1 cellular context compared by ENCODE assay signal in the genomic region with DNA sequence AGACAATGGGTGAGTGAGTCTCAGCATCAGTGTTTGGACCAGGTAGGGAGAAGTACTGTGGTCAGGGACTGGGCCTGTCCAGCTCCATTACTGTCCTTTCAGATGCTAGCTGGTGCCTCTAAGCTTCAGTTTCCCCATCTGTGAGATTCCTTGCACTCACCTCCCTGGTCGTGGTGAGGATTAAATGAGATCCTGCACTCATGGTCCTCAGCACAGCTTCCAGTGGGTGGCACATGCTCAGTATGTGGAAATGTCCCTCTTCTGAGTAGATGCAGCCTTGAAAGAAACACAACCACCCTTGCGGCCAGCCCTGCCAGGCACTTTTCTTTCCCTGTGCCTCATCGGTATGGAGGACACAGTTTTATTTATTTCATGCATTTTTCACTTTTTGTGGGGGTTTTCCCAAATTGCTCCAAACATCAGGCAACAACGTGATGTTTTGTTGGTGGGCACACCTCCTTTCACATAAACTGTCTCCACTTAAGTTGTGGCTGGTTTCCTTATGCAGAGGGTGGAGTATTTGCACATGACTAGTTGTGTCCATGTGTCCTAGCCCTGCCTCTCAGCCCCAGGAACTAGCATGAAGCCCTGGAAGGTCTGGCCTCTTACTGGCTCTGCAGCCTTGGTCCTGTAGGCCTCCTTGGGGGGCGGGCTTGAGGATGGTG.
TF ChIP-seq lines count a peak whose summit lies in the region.

No MANE protein-coding gene starts in this region.

TF ChIP-seq in GM23338, 12 proteins besides CTCF, POLR2A, EP300 and RAD21 (continued from another document):
- TF ChIP-seq, protein P1, sequence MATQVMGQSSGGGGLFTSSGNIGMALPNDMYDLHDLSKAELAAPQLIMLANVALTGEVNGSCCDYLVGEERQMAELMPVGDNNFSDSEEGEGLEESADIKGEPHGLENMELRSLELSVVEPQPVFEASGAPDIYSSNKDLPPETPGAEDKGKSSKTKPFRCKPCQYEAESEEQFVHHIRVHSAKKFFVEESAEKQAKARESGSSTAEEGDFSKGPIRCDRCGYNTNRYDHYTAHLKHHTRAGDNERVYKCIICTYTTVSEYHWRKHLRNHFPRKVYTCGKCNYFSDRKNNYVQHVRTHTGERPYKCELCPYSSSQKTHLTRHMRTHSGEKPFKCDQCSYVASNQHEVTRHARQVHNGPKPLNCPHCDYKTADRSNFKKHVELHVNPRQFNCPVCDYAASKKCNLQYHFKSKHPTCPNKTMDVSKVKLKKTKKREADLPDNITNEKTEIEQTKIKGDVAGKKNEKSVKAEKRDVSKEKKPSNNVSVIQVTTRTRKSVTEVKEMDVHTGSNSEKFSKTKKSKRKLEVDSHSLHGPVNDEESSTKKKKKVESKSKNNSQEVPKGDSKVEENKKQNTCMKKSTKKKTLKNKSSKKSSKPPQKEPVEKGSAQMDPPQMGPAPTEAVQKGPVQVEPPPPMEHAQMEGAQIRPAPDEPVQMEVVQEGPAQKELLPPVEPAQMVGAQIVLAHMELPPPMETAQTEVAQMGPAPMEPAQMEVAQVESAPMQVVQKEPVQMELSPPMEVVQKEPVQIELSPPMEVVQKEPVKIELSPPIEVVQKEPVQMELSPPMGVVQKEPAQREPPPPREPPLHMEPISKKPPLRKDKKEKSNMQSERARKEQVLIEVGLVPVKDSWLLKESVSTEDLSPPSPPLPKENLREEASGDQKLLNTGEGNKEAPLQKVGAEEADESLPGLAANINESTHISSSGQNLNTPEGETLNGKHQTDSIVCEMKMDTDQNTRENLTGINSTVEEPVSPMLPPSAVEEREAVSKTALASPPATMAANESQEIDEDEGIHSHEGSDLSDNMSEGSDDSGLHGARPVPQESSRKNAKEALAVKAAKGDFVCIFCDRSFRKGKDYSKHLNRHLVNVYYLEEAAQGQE (IDR thresholded peaks at IDR 0.05; ENCODE audit: unreplicated experiment), result no peak
- TF ChIP-seq EZH2phosphoT487 (IDR thresholded peaks at IDR 0.05; ENCODE audit: unreplicated experiment) (no peak), POLR2AphosphoS5 (IDR thresholded peaks at IDR 0.05; ENCODE audit: low read depth) (no peak)
- TF ChIP-seq, protein P2, sequence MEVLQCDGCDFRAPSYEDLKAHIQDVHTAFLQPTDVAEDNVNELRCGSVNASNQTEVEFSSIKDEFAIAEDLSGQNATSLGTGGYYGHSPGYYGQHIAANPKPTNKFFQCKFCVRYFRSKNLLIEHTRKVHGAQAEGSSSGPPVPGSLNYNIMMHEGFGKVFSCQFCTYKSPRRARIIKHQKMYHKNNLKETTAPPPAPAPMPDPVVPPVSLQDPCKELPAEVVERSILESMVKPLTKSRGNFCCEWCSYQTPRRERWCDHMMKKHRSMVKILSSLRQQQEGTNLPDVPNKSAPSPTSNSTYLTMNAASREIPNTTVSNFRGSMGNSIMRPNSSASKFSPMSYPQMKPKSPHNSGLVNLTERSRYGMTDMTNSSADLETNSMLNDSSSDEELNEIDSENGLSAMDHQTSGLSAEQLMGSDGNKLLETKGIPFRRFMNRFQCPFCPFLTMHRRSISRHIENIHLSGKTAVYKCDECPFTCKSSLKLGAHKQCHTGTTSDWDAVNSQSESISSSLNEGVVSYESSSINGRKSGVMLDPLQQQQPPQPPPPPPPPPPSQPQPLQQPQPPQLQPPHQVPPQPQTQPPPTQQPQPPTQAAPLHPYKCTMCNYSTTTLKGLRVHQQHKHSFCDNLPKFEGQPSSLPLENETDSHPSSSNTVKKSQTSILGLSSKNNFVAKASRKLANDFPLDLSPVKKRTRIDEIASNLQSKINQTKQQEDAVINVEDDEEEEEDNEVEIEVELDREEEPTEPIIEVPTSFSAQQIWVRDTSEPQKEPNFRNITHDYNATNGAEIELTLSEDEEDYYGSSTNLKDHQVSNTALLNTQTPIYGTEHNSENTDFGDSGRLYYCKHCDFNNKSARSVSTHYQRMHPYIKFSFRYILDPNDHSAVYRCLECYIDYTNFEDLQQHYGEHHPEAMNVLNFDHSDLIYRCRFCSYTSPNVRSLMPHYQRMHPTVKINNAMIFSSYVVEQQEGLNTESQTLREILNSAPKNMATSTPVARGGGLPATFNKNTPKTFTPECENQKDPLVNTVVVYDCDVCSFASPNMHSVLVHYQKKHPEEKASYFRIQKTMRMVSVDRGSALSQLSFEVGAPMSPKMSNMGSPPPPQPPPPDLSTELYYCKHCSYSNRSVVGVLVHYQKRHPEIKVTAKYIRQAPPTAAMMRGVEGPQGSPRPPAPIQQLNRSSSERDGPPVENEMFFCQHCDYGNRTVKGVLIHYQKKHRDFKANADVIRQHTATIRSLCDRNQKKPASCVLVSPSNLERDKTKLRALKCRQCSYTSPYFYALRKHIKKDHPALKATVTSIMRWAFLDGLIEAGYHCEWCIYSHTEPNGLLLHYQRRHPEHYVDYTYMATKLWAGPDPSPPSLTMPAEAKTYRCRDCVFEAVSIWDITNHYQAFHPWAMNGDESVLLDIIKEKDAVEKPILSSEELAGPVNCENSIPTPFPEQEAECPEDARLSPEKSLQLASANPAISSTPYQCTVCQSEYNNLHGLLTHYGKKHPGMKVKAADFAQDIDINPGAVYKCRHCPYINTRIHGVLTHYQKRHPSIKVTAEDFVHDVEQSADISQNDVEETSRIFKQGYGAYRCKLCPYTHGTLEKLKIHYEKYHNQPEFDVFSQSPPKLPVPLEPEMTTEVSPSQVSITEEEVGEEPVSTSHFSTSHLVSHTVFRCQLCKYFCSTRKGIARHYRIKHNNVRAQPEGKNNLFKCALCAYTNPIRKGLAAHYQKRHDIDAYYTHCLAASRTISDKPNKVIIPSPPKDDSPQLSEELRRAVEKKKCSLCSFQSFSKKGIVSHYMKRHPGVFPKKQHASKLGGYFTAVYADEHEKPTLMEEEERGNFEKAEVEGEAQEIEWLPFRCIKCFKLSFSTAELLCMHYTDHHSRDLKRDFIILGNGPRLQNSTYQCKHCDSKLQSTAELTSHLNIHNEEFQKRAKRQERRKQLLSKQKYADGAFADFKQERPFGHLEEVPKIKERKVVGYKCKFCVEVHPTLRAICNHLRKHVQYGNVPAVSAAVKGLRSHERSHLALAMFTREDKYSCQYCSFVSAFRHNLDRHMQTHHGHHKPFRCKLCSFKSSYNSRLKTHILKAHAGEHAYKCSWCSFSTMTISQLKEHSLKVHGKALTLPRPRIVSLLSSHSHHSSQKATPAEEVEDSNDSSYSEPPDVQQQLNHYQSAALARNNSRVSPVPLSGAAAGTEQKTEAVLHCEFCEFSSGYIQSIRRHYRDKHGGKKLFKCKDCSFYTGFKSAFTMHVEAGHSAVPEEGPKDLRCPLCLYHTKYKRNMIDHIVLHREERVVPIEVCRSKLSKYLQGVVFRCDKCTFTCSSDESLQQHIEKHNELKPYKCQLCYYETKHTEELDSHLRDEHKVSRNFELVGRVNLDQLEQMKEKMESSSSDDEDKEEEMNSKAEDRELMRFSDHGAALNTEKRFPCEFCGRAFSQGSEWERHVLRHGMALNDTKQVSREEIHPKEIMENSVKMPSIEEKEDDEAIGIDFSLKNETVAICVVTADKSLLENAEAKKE (CRISPR knock-in tag; IDR thresholded peaks at IDR 0.05), result no peak
